ENCODE assay signal across 1 cellular context in the genomic region with DNA sequence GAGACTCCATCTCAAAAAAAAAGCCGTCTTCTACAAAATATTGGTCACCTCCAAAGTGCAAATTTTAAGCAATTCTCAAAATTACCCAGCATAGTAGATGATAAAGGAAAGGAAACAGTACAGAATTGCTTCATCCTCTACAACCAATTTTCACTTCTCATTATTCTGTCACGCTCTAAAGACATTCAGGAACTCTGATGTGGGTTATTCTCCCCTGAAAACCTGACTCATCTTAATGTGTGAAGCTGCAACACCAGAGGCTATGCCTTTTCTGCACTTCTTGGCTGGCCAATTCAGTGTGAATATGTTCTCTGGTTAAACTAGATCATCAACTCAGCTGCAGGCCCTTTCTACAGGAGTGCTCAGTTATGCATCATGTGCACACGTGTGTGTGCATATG.
TF ChIP-seq lines count a peak whose summit lies in the region.

No MANE protein-coding gene starts in this region.

TF ChIP-seq in GM23338, 12 proteins besides CTCF, POLR2A, EP300 and RAD21 (continued from another document):
- TF ChIP-seq, protein P1, sequence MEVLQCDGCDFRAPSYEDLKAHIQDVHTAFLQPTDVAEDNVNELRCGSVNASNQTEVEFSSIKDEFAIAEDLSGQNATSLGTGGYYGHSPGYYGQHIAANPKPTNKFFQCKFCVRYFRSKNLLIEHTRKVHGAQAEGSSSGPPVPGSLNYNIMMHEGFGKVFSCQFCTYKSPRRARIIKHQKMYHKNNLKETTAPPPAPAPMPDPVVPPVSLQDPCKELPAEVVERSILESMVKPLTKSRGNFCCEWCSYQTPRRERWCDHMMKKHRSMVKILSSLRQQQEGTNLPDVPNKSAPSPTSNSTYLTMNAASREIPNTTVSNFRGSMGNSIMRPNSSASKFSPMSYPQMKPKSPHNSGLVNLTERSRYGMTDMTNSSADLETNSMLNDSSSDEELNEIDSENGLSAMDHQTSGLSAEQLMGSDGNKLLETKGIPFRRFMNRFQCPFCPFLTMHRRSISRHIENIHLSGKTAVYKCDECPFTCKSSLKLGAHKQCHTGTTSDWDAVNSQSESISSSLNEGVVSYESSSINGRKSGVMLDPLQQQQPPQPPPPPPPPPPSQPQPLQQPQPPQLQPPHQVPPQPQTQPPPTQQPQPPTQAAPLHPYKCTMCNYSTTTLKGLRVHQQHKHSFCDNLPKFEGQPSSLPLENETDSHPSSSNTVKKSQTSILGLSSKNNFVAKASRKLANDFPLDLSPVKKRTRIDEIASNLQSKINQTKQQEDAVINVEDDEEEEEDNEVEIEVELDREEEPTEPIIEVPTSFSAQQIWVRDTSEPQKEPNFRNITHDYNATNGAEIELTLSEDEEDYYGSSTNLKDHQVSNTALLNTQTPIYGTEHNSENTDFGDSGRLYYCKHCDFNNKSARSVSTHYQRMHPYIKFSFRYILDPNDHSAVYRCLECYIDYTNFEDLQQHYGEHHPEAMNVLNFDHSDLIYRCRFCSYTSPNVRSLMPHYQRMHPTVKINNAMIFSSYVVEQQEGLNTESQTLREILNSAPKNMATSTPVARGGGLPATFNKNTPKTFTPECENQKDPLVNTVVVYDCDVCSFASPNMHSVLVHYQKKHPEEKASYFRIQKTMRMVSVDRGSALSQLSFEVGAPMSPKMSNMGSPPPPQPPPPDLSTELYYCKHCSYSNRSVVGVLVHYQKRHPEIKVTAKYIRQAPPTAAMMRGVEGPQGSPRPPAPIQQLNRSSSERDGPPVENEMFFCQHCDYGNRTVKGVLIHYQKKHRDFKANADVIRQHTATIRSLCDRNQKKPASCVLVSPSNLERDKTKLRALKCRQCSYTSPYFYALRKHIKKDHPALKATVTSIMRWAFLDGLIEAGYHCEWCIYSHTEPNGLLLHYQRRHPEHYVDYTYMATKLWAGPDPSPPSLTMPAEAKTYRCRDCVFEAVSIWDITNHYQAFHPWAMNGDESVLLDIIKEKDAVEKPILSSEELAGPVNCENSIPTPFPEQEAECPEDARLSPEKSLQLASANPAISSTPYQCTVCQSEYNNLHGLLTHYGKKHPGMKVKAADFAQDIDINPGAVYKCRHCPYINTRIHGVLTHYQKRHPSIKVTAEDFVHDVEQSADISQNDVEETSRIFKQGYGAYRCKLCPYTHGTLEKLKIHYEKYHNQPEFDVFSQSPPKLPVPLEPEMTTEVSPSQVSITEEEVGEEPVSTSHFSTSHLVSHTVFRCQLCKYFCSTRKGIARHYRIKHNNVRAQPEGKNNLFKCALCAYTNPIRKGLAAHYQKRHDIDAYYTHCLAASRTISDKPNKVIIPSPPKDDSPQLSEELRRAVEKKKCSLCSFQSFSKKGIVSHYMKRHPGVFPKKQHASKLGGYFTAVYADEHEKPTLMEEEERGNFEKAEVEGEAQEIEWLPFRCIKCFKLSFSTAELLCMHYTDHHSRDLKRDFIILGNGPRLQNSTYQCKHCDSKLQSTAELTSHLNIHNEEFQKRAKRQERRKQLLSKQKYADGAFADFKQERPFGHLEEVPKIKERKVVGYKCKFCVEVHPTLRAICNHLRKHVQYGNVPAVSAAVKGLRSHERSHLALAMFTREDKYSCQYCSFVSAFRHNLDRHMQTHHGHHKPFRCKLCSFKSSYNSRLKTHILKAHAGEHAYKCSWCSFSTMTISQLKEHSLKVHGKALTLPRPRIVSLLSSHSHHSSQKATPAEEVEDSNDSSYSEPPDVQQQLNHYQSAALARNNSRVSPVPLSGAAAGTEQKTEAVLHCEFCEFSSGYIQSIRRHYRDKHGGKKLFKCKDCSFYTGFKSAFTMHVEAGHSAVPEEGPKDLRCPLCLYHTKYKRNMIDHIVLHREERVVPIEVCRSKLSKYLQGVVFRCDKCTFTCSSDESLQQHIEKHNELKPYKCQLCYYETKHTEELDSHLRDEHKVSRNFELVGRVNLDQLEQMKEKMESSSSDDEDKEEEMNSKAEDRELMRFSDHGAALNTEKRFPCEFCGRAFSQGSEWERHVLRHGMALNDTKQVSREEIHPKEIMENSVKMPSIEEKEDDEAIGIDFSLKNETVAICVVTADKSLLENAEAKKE (CRISPR knock-in tag; IDR thresholded peaks at IDR 0.05), result no peak
- TF ChIP-seq JUNB (IDR thresholded peaks at IDR 0.05; ENCODE audit: unreplicated experiment), result no peak
- no peak for TF ChIP-seq ZNF114 (CRISPR knock-in tag; IDR thresholded peaks at IDR 0.05)
- TF ChIP-seq, protein P2, sequence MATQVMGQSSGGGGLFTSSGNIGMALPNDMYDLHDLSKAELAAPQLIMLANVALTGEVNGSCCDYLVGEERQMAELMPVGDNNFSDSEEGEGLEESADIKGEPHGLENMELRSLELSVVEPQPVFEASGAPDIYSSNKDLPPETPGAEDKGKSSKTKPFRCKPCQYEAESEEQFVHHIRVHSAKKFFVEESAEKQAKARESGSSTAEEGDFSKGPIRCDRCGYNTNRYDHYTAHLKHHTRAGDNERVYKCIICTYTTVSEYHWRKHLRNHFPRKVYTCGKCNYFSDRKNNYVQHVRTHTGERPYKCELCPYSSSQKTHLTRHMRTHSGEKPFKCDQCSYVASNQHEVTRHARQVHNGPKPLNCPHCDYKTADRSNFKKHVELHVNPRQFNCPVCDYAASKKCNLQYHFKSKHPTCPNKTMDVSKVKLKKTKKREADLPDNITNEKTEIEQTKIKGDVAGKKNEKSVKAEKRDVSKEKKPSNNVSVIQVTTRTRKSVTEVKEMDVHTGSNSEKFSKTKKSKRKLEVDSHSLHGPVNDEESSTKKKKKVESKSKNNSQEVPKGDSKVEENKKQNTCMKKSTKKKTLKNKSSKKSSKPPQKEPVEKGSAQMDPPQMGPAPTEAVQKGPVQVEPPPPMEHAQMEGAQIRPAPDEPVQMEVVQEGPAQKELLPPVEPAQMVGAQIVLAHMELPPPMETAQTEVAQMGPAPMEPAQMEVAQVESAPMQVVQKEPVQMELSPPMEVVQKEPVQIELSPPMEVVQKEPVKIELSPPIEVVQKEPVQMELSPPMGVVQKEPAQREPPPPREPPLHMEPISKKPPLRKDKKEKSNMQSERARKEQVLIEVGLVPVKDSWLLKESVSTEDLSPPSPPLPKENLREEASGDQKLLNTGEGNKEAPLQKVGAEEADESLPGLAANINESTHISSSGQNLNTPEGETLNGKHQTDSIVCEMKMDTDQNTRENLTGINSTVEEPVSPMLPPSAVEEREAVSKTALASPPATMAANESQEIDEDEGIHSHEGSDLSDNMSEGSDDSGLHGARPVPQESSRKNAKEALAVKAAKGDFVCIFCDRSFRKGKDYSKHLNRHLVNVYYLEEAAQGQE (IDR thresholded peaks at IDR 0.05; ENCODE audit: unreplicated experiment), result no peak
- TF ChIP-seq NANOG (IDR thresholded peaks at IDR 0.05; ENCODE audit: borderline replicate concordance), result no peak
- no peak for TF ChIP-seq ZNF331 (CRISPR knock-in tag; IDR thresholded peaks at IDR 0.05; ENCODE audit: low read depth)
